ENCODE assay signal across 14 cellular contexts in the genomic region with DNA sequence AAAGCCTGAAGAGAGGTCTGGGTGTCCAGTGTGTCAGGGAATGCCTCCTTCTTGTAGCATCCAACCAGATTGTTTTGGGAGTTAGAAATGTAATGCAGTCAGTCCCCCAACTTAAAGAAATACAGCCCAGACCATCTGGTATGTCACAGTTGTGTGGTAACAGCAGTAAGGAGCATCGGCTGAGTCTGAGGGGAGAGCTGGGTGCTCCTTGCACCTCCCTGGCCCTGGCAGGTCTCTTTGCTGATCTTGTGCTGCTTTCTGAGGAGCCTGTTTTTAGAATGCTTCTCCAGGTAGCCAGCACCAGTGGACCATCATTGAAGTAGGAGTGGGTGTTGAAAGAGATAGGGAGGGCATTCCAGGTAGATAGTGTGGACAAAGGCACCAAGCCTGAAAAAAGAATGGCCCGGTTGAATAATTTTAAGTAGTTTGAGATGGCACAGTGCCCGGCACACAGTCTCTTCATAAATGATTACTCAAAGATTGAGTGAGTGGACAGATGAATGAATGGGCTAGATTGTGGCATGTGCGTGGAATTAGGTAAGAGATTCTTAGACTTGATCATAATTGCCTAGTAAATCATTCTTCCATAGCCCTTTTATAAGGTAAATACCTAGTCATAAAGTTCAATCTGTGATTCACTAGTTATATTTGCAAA. TPM values are rescaled to one million over a fixed set of nuclear protein-coding genes. Genes with fewer than 3 reads are reported as not detected.
DNase-seq lines count a peak whose midpoint lies in the region; ATAC-seq and TF ChIP-seq lines count a peak whose summit lies in the region.
"Had no signal": no experiment of that assay in that cellular context is flagged by ENCODE, and none has a peak within 500 bp of the region (broad histone marks: within the 10 kb centered on the region; RNA-seq: fewer than 3 reads in every experiment).

No MANE protein-coding gene starts in this region.

- H4K20me1 ChIP-seq in GM23338 (replicated peaks; ENCODE audit: insufficient read depth) (no peaks in the 10 kb centered on the region; the same call in 1 of the 2 replicates), PC-9 (ENCODE audit: insufficient read depth) (peaks cover 7% of the 10 kb centered on the region; the same call in 1 of the 2 replicates)

- POLR2A ChIA-PET in PC-9 (lab: Charles Lee; ENCODE audit: unreplicated experiment) = no interaction called here

- peaks cover 3% of the 10 kb centered on the region for H3K36me3 ChIP-seq in ACC112 (ENCODE audit: insufficient read depth, low read length)
- H3K36me3 ChIP-seq in GM23338 (ENCODE audit: insufficient read depth) = 0 out of 2 replicates have a peak, but pooled peaks cover 3% of the 10 kb centered on the region
- H3K36me3 ChIP-seq in PC-9 (ENCODE audit: low read depth) = no peaks in the 10 kb centered on the region

- no peaks in the 10 kb centered on the region for H3K9me3 ChIP-seq in PC-9 (ENCODE audit: insufficient read depth, low read depth)

- TF ChIP-seq CTCF in GM23338 (conservative IDR thresholded peaks at IDR 0.05; ENCODE audit: low read depth in 2 of 2) (no peak), PC-9 (conservative IDR thresholded peaks at IDR 0.05) (no peak)

- H3K27me3 Mint-ChIP-seq in GM23338 (ENCODE audit: insufficient read depth, low read depth, poor library complexity) = no peaks in the 10 kb centered on the region
- peaks cover 7% of the 10 kb centered on the region for H3K27me3 Mint-ChIP-seq in stimulated activated memory B cell treated with anti-CD40 and anti-IgM and Interleukin-4, amounts not matched to agents 10 μg/mL and 1 μg/mL and 100 μg/mL, for 72 hours
- H3K27me3 Mint-ChIP-seq: B cell had no signal

- CTCF ChIA-PET in PC-9 (lab: Charles Lee) = no interaction called here

- no peaks in the 10 kb centered on the region for H3K9me2 ChIP-seq in GM23338 (ENCODE audit: insufficient read depth)
- no peaks in the 10 kb centered on the region for H3K9me2 ChIP-seq in PC-9 (ENCODE audit: insufficient read depth)

- no peak overlapping the region; the same call in 1 of the 2 replicates for H3K27ac Mint-ChIP-seq in GM23338
- H3K27ac Mint-ChIP-seq in stimulated activated memory B cell treated with anti-CD40 and anti-IgM and Interleukin-4, amounts not matched to agents 10 μg/mL and 1 μg/mL and 100 μg/mL, for 72 hours = no peak overlapping the region
- H3K27ac Mint-ChIP-seq: B cell had no signal

- peak; percentile 15 for DNase-seq in GM23338 (ENCODE audit: low spot score)
- DNase-seq in PC-9 = peak in 1 of 2 experiments; percentile 78
- peak in 1 of 2 donors; percentile 16 for DNase-seq in left colon
- no peak for DNase-seq in erythroblast (lab: John Stamatoyannopoulos, UW)
- DNase-seq in cerebellum (ENCODE audit: low spot score) = no peak
- no peak for DNase-seq in T-helper 9 cell
- DNase-seq: activated CD4-positive, CD25-positive, alpha-beta regulatory T cell treated with anti-CD3 and anti-CD28 coated beads, Interleukin-2, amount 50 U/mL, for 72 hours; activated gamma-delta T cell treated with Interleukin-2 at 50 U/mL for 16 hours; stimulated activated CD4-positive, alpha-beta T cell treated with anti-CD3 and anti-CD28 coated beads, Interleukin-15, amount 100 ng/mL, for 24 hours; stimulated activated naive CD8-positive, alpha-beta T cell treated with anti-CD3 and anti-CD28 coated beads, Interleukin-15, Interleukin-2, amounts not matched to agents 100 U/mL and 50 U/mL, for 24 hours had no signal

- H3K27me3 ChIP-seq in ACC112 (ENCODE audit: insufficient read depth, low read length) (no peaks in the 10 kb centered on the region), GM23338 (ENCODE audit: insufficient read depth) (no peaks in the 10 kb centered on the region), PC-9 (ENCODE audit: insufficient read depth, low read depth) (no peaks in the 10 kb centered on the region)

- TF ChIP-seq POLR2A in erythroblast (IDR thresholded peaks at IDR 0.05; ENCODE audit: low read length) = no peak

- ATAC-seq in GM23338 (peak; percentile 42; the same call in 2 of the 3 replicates), left colon (peak; percentile 58)
- no peak for ATAC-seq in stimulated activated memory B cell treated with anti-CD40 and anti-IgM and Interleukin-4, amounts not matched to agents 10 μg/mL and 1 μg/mL and 100 μg/mL, for 72 hours
- ATAC-seq: stimulated activated naive CD8-positive, alpha-beta T cell treated with anti-CD3 and anti-CD28 coated beads, Interleukin-15, Interleukin-2, amounts not matched to agents 100 U/mL and 50 U/mL, for 24 hours had no signal

- H2AFZ ChIP-seq in ACC112 (ENCODE audit: low read length, unreplicated experiment) = no peak overlapping the region
- H2AFZ ChIP-seq in GM23338 = no peak overlapping the region
- H2AFZ ChIP-seq in PC-9 = no peak overlapping the region

- intact Hi-C loops in PC-9 (cut with micrococcal nuclease; ENCODE audit: unreplicated experiment) = no loop called here
- intact Hi-C loops in left colon (cut with DNase I, micrococcal nuclease) = no loop called here

- peaks cover 18% of the 10 kb centered on the region for H3K36me3 Mint-ChIP-seq in GM23338 (ENCODE audit: low read depth)
- peaks cover 11% of the 10 kb centered on the region for H3K36me3 Mint-ChIP-seq in stimulated activated memory B cell treated with anti-CD40 and anti-IgM and Interleukin-4, amounts not matched to agents 10 μg/mL and 1 μg/mL and 100 μg/mL, for 72 hours

- H3K4me1 ChIP-seq in ACC112 (ENCODE audit: control insufficient read depth, insufficient read depth, low read length, unreplicated experiment) = peaks cover 55% of the 10 kb centered on the region
- H3K4me1 ChIP-seq in GM23338 (ENCODE audit: insufficient read depth) = peaks cover 17% of the 10 kb centered on the region; the same call in 1 of the 2 replicates
- H3K4me1 ChIP-seq in PC-9 (replicated peaks; ENCODE audit: insufficient read depth) = peaks cover 13% of the 10 kb centered on the region; the same call in 1 of the 2 replicates

- H3F3A ChIP-seq in GM23338 (replicated peaks; ENCODE audit: low read depth) = no peaks in the 10 kb centered on the region
- peaks cover 30% of the 10 kb centered on the region for H3F3A ChIP-seq in PC-9 (ENCODE audit: insufficient read depth, low read depth)

- BruUV-seq in PC-9 (replicated peaks; lab: Mats Ljungman, UMichigan) = no TSS peak

- peaks cover 22% of the 10 kb centered on the region for H3K4me1 Mint-ChIP-seq in GM23338
- peaks cover 36% of the 10 kb centered on the region for H3K4me1 Mint-ChIP-seq in stimulated activated memory B cell treated with anti-CD40 and anti-IgM and Interleukin-4, amounts not matched to agents 10 μg/mL and 1 μg/mL and 100 μg/mL, for 72 hours

- H3K4me3 ChIP-seq in ACC112 (ENCODE audit: low read depth, low read length) = no peak overlapping the region
- H3K4me3 ChIP-seq in GM23338 = no peak overlapping the region
- no peak overlapping the region for H3K4me3 ChIP-seq in PC-9
- H3K4me3 ChIP-seq: coronary artery had no signal

- H3K4me3 Mint-ChIP-seq in GM23338 = no peak overlapping the region
- H3K4me3 Mint-ChIP-seq in stimulated activated memory B cell treated with anti-CD40 and anti-IgM and Interleukin-4, amounts not matched to agents 10 μg/mL and 1 μg/mL and 100 μg/mL, for 72 hours = no peak overlapping the region

- peaks cover 8% of the 10 kb centered on the region for H3K9me3 Mint-ChIP-seq in GM23338
- peaks cover 3% of the 10 kb centered on the region for H3K9me3 Mint-ChIP-seq in stimulated activated memory B cell treated with anti-CD40 and anti-IgM and Interleukin-4, amounts not matched to agents 10 μg/mL and 1 μg/mL and 100 μg/mL, for 72 hours

- peak overlapping the region; percentile 64 for H3K27ac ChIP-seq in ACC112 (ENCODE audit: low read depth, low read length)
- peak overlapping the region; percentile 64 for H3K27ac ChIP-seq in GM23338 (ENCODE audit: low read depth)
- H3K27ac ChIP-seq in PC-9 = no peak overlapping the region
- H3K27ac ChIP-seq: coronary artery had no signal

- no peak overlapping the region for H3K4me2 ChIP-seq in GM23338
- H3K4me2 ChIP-seq in PC-9 = peak overlapping the region; percentile 17; the same call in 1 of the 2 replicates

- H3K79me2 ChIP-seq in ACC112 (ENCODE audit: control insufficient read depth, insufficient read depth, low read length, unreplicated experiment) (peaks cover 92% of the 10 kb centered on the region), GM23338 (replicated peaks; ENCODE audit: insufficient read depth) (peaks cover 90% of the 10 kb centered on the region), PC-9 (ENCODE audit: low read depth) (peaks cover 91% of the 10 kb centered on the region)

TF ChIP-seq in GM23338, 12 proteins besides CTCF, POLR2A, EP300 and RAD21 (continues in another document):
- TF ChIP-seq EZH2 (IDR thresholded peaks at IDR 0.05; ENCODE audit: low read depth, unreplicated experiment) (no peak), ZNF331 (CRISPR knock-in tag; IDR thresholded peaks at IDR 0.05; ENCODE audit: low read depth) (no peak), NANOG (IDR thresholded peaks at IDR 0.05; ENCODE audit: borderline replicate concordance) (no peak)
- TF ChIP-seq, protein P1, sequence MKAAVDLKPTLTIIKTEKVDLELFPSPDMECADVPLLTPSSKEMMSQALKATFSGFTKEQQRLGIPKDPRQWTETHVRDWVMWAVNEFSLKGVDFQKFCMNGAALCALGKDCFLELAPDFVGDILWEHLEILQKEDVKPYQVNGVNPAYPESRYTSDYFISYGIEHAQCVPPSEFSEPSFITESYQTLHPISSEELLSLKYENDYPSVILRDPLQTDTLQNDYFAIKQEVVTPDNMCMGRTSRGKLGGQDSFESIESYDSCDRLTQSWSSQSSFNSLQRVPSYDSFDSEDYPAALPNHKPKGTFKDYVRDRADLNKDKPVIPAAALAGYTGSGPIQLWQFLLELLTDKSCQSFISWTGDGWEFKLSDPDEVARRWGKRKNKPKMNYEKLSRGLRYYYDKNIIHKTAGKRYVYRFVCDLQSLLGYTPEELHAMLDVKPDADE (IDR thresholded peaks at IDR 0.05) = no peak

RNA-seq across cellular contexts. Expression of a gene that starts 46.5 kb away (rescaled TPM):
- 111 and 116 TPM in 2 replicates for total RNA-seq in GM23338 (2014; rRNA removed; shearing (Covaris generic))
- 18.4 and 20.5 TPM in 2 replicates for polyA plus RNA-seq in GM23338 (2016; fragmentation: Nextera tagmentation; extraction: Ambion mirVana)
- 95.5 and 121 TPM in 2 replicates for total RNA-seq in PC-9 (2021)
- total RNA-seq in left colon = 10 to 100 TPM; 32.3 to 54.8 TPM
- total RNA-seq in cerebellum = 46.6 TPM
